Comparison of ENCODE assay signal across 8 cellular contexts in genomic region chr6:107822154-107823046, GRCh38. TPM values are rescaled to one million over a fixed set of nuclear protein-coding genes. Genes with fewer than 3 reads are reported as not detected.
A peak's percentile ranks its signal among the peaks of the same experiment; 100 is the strongest.
DNase-seq lines count a peak whose midpoint lies in the region; ATAC-seq, FAIRE-seq and TF ChIP-seq lines count a peak whose summit lies in the region.

No MANE protein-coding gene starts in this region.

- in situ Hi-C loops in GM12878 (cut with MboI), result no loop called here

- H3K4me3 ChIP-seq in OCI-LY1 (ENCODE audit: low read depth, low read length, poor library complexity, severe bottlenecking) (peak overlapping the region; percentile 48), GM12878 (peak overlapping the region; percentile 17; the same call in 1 of the 2 replicates)

- no peaks in the 10 kb centered on the region for H3K9me2 ChIP-seq in OCI-LY1 (ENCODE audit: low read depth, low read length)

- TF ChIP-seq POLR2A in GM12878 (IDR thresholded peaks at IDR 0.05; ENCODE audit: low read depth, low read length), result no peak

- DNase-seq in GM12878 (ENCODE audit: low read depth, low spot score), result peak; percentile 21
- DNase-seq in stimulated activated CD8-positive, alpha-beta memory T cell treated with anti-CD3 and anti-CD28 coated beads, Interleukin-7, amount 100 ng/mL, for 4 hours (ENCODE audit: low read depth in 2 of 2), result peak; percentile 29 to 53
- DNase-seq in COR-L47 (lab: John Stamatoyannopoulos, UW), result no peak
- DNase-seq in SKM-1 (lab: John Stamatoyannopoulos, UW; ENCODE audit: unreplicated experiment), result no peak
- no peak for DNase-seq in HK-2 (ENCODE audit: unreplicated experiment)
- no peak for DNase-seq in T1000 (lab: John Stamatoyannopoulos, UW)

- peak; percentile 92 for FAIRE-seq in GM12878 (lab: Jason Lieb, UNC)

- H3K9ac ChIP-seq in OCI-LY1 (ENCODE audit: low read length), result no peak overlapping the region
- no peak overlapping the region for H3K9ac ChIP-seq in GM12878 (ENCODE audit: control insufficient read depth, insufficient read depth, low read length)

- POLR2A ChIA-PET in GM12878 (lab: Charles Lee), result interaction anchor here (0.5 to 1.1 kb wide), 6 partner anchors 9 to 708 kb away, joined by 3 to 8 read pairs (median 4); no protein-coding TSS in a partner anchor

- intact Hi-C loops in GM12878 (cut with micrococcal nuclease; ENCODE audit: unreplicated experiment), result no loop called here

- no peaks in the 10 kb centered on the region for H4K20me1 ChIP-seq in OCI-LY1 (ENCODE audit: insufficient read depth, low read length)
- H4K20me1 ChIP-seq in GM12878 (ENCODE audit: control insufficient read depth, insufficient read depth), result no peaks in the 10 kb centered on the region

- no peaks in the 10 kb centered on the region for H3K9me3 ChIP-seq in OCI-LY1 (ENCODE audit: low read length)
- H3K9me3 ChIP-seq in GM12878 (replicated peaks; ENCODE audit: control insufficient read depth, insufficient read depth, low read length), result no peaks in the 10 kb centered on the region

- H3K27ac ChIP-seq in OCI-LY1 (ENCODE audit: low read depth, low read length, poor library complexity, severe bottlenecking) (no peak overlapping the region), GM12878 (ENCODE audit: control insufficient read depth, insufficient read depth) (no peak overlapping the region)

- H3K27me3 ChIP-seq in OCI-LY1 (ENCODE audit: insufficient read depth, low read length) (no peaks in the 10 kb centered on the region; the same call in 1 of the 2 replicates), GM12878 (replicated peaks in 1 of 2; ENCODE audit: control insufficient read depth in 2 of 2, insufficient read depth in 2 of 2, low read length in 1 of 2) (peaks cover 0 to 12% of the 10 kb centered on the region in 2 experiments; a peak in 3 of 4 replicates)

- SMC1A ChIA-PET in GM12878 (lab: Charles Lee; ENCODE audit: uncharacterized antibody, unreplicated experiment), result interaction anchor here (0.8 to 2.9 kb wide), 8 partner anchors 8 to 118 kb away, joined by 3 to 16 read pairs (median 4); no protein-coding TSS in a partner anchor

- H3F3A ChIP-seq in OCI-LY1 (ENCODE audit: insufficient read depth, low read length), result no peaks in the 10 kb centered on the region

- H2AFZ ChIP-seq in OCI-LY1 (ENCODE audit: low read length), result no peak overlapping the region
- no peak overlapping the region for H2AFZ ChIP-seq in GM12878 (ENCODE audit: control insufficient read depth, low read depth, low read length)

- no TSS peak for BruUV-seq in GM12878 (replicated peaks; lab: Mats Ljungman, UMichigan)

- no peak for TF ChIP-seq CTCF in OCI-LY1 (IDR thresholded peaks at IDR 0.05; ENCODE audit: low read length)
- no peak for TF ChIP-seq CTCF in GM12878 (IDR thresholded peaks at IDR 0.05 in 2 of 3, conservative IDR thresholded peaks at IDR 0.05 in 1 of 3; ENCODE audit: control insufficient read depth in 2 of 3, extremely low read depth in 1 of 3, insufficient read depth in 1 of 3, low read depth in 3 of 3, low read length in 3 of 3)

- TF ChIP-seq RAD21 in GM12878 (IDR thresholded peaks at IDR 0.05; ENCODE audit: insufficient read depth, low read depth, low read length), result no peak

- peak overlapping the region; percentile 67 for H3K4me2 ChIP-seq in OCI-LY1 (ENCODE audit: low read length)
- peak overlapping the region; percentile 67 for H3K4me2 ChIP-seq in GM12878 (ENCODE audit: control insufficient read depth, insufficient read depth)

- H3K4me1 ChIP-seq in OCI-LY1 (ENCODE audit: insufficient read depth, low read length, severe bottlenecking) (peaks cover 43% of the 10 kb centered on the region), GM12878 (ENCODE audit: control insufficient read depth, insufficient read depth, low read length) (peaks cover 9% of the 10 kb centered on the region)

- ATAC-seq in GM21423 (IDR thresholded peaks at IDR 0.05; ENCODE audit: unreplicated experiment), result peak; percentile 47
- ATAC-seq in GM12878, result peak; percentile 76

- WGBS in GM12878 (ENCODE audit: insufficient coverage, insufficient replicate concordance, low lambda C conversion rate, missing lambda C conversion rate), result 0% methylated on average over 9 of the region's 9 CpGs

- no peaks in the 10 kb centered on the region for H3K36me3 ChIP-seq in OCI-LY1 (ENCODE audit: insufficient read depth, low read length)
- H3K36me3 ChIP-seq in GM12878 (ENCODE audit: control insufficient read depth in 2 of 2, insufficient read depth in 2 of 2, low read length in 1 of 2), result no peaks in the 10 kb centered on the region

- CTCF ChIA-PET in GM12878 (lab: Yijun Ruan, JAX), result interaction anchor here (0.6 to 3.7 kb wide), 3 partner anchors 26 to 506 kb away, joined by 3 to 17 read pairs (median 3); no protein-coding TSS in a partner anchor

- H3K79me2 ChIP-seq in OCI-LY1 (ENCODE audit: insufficient read depth, low read length) (no peaks in the 10 kb centered on the region), GM12878 (ENCODE audit: control insufficient read depth, insufficient read depth, low read length) (no peaks in the 10 kb centered on the region)

- RAD21 ChIA-PET in GM12878 (lab: Charles Lee; ENCODE audit: unreplicated experiment), result interaction anchor here (0.6 to 1.9 kb wide), 2 partner anchors 25 to 492 kb away, joined by 3 to 7 read pairs; no protein-coding TSS in a partner anchor

- no peak for TF ChIP-seq EP300 in GM12878 (IDR thresholded peaks at IDR 0.05; ENCODE audit: borderline replicate concordance in 1 of 2, control insufficient read depth in 1 of 2, low read depth in 2 of 2, low read length in 2 of 2)

TF ChIP-seq in GM12878, 131 proteins besides CTCF, POLR2A, EP300 and RAD21 (continues in another document):
- no peak for TF ChIP-seq SKIL (IDR thresholded peaks at IDR 0.05; ENCODE audit: low read depth, poor library complexity, severe bottlenecking)
- TF ChIP-seq CEBPZ (IDR thresholded peaks at IDR 0.05; ENCODE audit: low read depth, low read length), result no peak
- TF ChIP-seq WRNIP1 (IDR thresholded peaks at IDR 0.05; ENCODE audit: borderline replicate concordance, low read depth, low read length), result no peak
- TF ChIP-seq NBN (IDR thresholded peaks at IDR 0.05), result no peak
- TF ChIP-seq FOXK2 (IDR thresholded peaks at IDR 0.05), result no peak

RNA-seq across cellular contexts. Expression of gene SCML4, which starts 1.7 kb away (rescaled TPM):
- total RNA-seq in GM12878 (2013; cell fraction: nucleolus; rRNA removed), result 2.5 and 3.3 TPM in 2 replicates
- total RNA-seq in GM12878 (2014; rRNA removed), result 0.06 TPM in 1 of 2 replicates, not detected in the other
- total RNA-seq in GM12878 (2014; rRNA removed; fragmentation: Illumina TruSeq; extraction: Trizol), result 0.09 TPM in 2 replicates
- total RNA-seq in GM12878 (2021), result 0.11 and 0.46 TPM in 2 replicates
- polyA plus RNA-seq in GM12878 (2011; ENCODE audit: low read depth), result not detected
- polyA plus RNA-seq in GM12878 (2011; rRNA removed), result 3.1 and 3.2 TPM in 2 replicates
- 2.7 and 3.2 TPM in 2 replicates for polyA plus RNA-seq in GM12878 (2011; cell fraction: cytosol; rRNA removed)
- polyA plus RNA-seq in GM12878 (2011; cell fraction: nucleus; rRNA removed), result 5.6 and 9.0 TPM in 2 replicates
- polyA plus RNA-seq in GM12878 (2012), result not detected in 2 replicates
- polyA plus RNA-seq in GM12878 (2014; fragmentation: Illumina TruSeq; extraction: Trizol), result 0.06 TPM in 1 of 2 replicates, not detected in the other
- polyA plus RNA-seq in GM12878 (2014; fragmentation: Nextera tagmentation; extraction: Ambion mirVana), result under 1 TPM in 1 of 2 experiments, not detected in 1; 0.11 TPM
- 0.11 TPM in 1 of 2 replicates, not detected in the other for polyA plus RNA-seq in GM12878 (2014; rRNA removed)
- polyA plus RNA-seq in GM12878 (2016; fragmentation: Nextera tagmentation; extraction: Ambion mirVana), result not detected
- 3.5 and 4.4 TPM in 2 replicates for polyA minus RNA-seq in GM12878 (2011; rRNA and poly(A)+ RNA removed)
- 0.94 and 2.1 TPM in 2 replicates for polyA minus RNA-seq in GM12878 (2011; cell fraction: cytosol; rRNA and poly(A)+ RNA removed)
- 4.4 and 4.7 TPM in 2 replicates for polyA minus RNA-seq in GM12878 (2011; cell fraction: nucleus; rRNA and poly(A)+ RNA removed)

Comparison
In these comparisons a context has a peak if more than half of its experiments do, and no peak if none do; other contexts are left out.
1. DNase-seq: peak in GM12878 (single experiment) and stimulated activated CD8-positive, alpha-beta memory T cell treated with anti-CD3 and anti-CD28 coated beads, Interleukin-7, amount 100 ng/mL, for 4 hours (2 of 2); none in COR-L47 (single experiment), SKM-1 (single experiment), HK-2 (single experiment) and T1000 (single experiment).